8 cellular contexts compared by ENCODE assay signal in genomic region chr15:69074011-69074842, GRCh38. TPM values are rescaled to one million over a fixed set of nuclear protein-coding genes. Genes with fewer than 3 reads are reported as not detected.
DNase-seq lines count a peak whose midpoint lies in the region; ATAC-seq and TF ChIP-seq lines count a peak whose summit lies in the region.

No MANE protein-coding gene starts in this region.

- no peak for TF ChIP-seq EP300 in suprapubic skin (IDR thresholded peaks at IDR 0.05)

- ATAC-seq in activated T-cell treated with anti-CD3 and anti-CD28 coated beads, Interleukin-2, amount 50 U/mL, for 72 hours (replicated peaks in 1 of 2): peak in 1 of 2 donors; percentile 39
- no peak for ATAC-seq in GM21825 (IDR thresholded peaks at IDR 0.05; ENCODE audit: unreplicated experiment)
- ATAC-seq in GM18861 (IDR thresholded peaks at IDR 0.05; ENCODE audit: unreplicated experiment): no peak

- H3K4me3 ChIP-seq in suprapubic skin: peak overlapping the region; percentile 58

- peaks cover 0 to 5% of the 10 kb centered on the region in 2 donors for H3K36me3 Mint-ChIP-seq in activated T-cell treated with anti-CD3 and anti-CD28 coated beads, Interleukin-2, amount 50 U/mL, for 72 hours (ENCODE audit: insufficient read depth in 2 of 2)

- DNase-seq in activated T-cell treated with anti-CD3 and anti-CD28 coated beads, Interleukin-2, amount 50 U/mL, for 72 hours: no peak
- DNase-seq in activated T-cell treated with anti-CD3 and anti-CD28 coated beads, Interleukin-2, amount 50 U/mL, for 48 hours: no peak
- DNase-seq in NCI-H510A (lab: John Stamatoyannopoulos, UW) (peak; percentile 41), cerebellar nuclear complex (lab: John Stamatoyannopoulos, UW) (peak; percentile 29 to 70), left kidney (ENCODE audit: low read depth, low spot score) (peak; percentile 96), suprapubic skin (ENCODE audit: low spot score in 2 of 2) (peak in 1 of 2 donors; percentile 63)

- no peaks in the 10 kb centered on the region for H3K36me3 ChIP-seq in suprapubic skin

- H3K27me3 ChIP-seq in suprapubic skin: no peaks in the 10 kb centered on the region

- H3K27ac ChIP-seq in suprapubic skin: no peak overlapping the region

- peaks cover 68% of the 10 kb centered on the region for H3K27me3 Mint-ChIP-seq in activated T-cell treated with anti-CD3 and anti-CD28 coated beads, Interleukin-2, amount 50 U/mL, for 72 hours (ENCODE audit: low read depth)

- no peak overlapping the region for H3K27ac Mint-ChIP-seq in activated T-cell treated with anti-CD3 and anti-CD28 coated beads, Interleukin-2, amount 50 U/mL, for 72 hours

- TF ChIP-seq CTCF in suprapubic skin (IDR thresholded peaks at IDR 0.05): no peak

- no peaks in the 10 kb centered on the region for H3K9me3 ChIP-seq in suprapubic skin

- under 1% methylated on average over 44 of the region's 44 CpGs for WGBS in suprapubic skin

- peak overlapping the region; percentile 59 to 62 for H3K4me3 Mint-ChIP-seq in activated T-cell treated with anti-CD3 and anti-CD28 coated beads, Interleukin-2, amount 50 U/mL, for 72 hours

- H3K4me1 Mint-ChIP-seq in activated T-cell treated with anti-CD3 and anti-CD28 coated beads, Interleukin-2, amount 50 U/mL, for 72 hours (ENCODE audit: low read depth): peaks cover 7% of the 10 kb centered on the region

- H3K4me1 ChIP-seq in suprapubic skin: peaks cover 15% of the 10 kb centered on the region

- H3K9me3 Mint-ChIP-seq in activated T-cell treated with anti-CD3 and anti-CD28 coated beads, Interleukin-2, amount 50 U/mL, for 72 hours: peaks cover 1 to 2% of the 10 kb centered on the region in 2 donors

- TF ChIP-seq POLR2A in suprapubic skin (IDR thresholded peaks at IDR 0.05): no peak

RNA-seq across cellular contexts. Expression of gene NOX5, which starts 59.7 kb away (rescaled TPM):
- total RNA-seq in activated T-cell treated with anti-CD3 and anti-CD28 coated beads, Interleukin-2, amount 50 U/mL, for 72 hours: not detected
- total RNA-seq in suprapubic skin: 1 to 10 TPM in 1 of 4 donors, not detected in 3; 1.6 TPM

Comparison
In these comparisons a context has a peak if more than half of its experiments do, and no peak if none do; other contexts are left out.
1. DNase-seq: peak in NCI-H510A (single experiment), cerebellar nuclear complex (2 of 2) and left kidney (single experiment); none in activated T-cell treated with anti-CD3 and anti-CD28 coated beads, Interleukin-2, amount 50 U/mL, for 72 hours (0 of 2) and activated T-cell treated with anti-CD3 and anti-CD28 coated beads, Interleukin-2, amount 50 U/mL, for 48 hours (0 of 2).